In genomic region chr15:90320062-90320884, GRCh38 we compare ENCODE assay signal across 8 cellular contexts. TPM values are rescaled to one million over a fixed set of nuclear protein-coding genes. Genes with fewer than 3 reads are reported as not detected.
DNase-seq lines count a peak whose midpoint lies in the region; ATAC-seq lines count a peak whose summit lies in the region.

No MANE protein-coding gene starts in this region.

- DNase-seq in NCI-H460 (ENCODE audit: extremely low read depth, low read depth) (peak; percentile 84), cerebellum (ENCODE audit: low spot score) (peak; percentile 91), kidney glomerular epithelial cell (lab: John Stamatoyannopoulos, UW) (peak; percentile 95)
- DNase-seq in stimulated activated CD4-positive, alpha-beta T cell treated with anti-CD3 and anti-CD28 coated beads, Interleukin-15, amount 100 ng/mL, for 48 hours (ENCODE audit: low read depth in 2 of 2): peak; percentile 45 to 52

- ATAC-seq in GM18502 (IDR thresholded peaks at IDR 0.05; ENCODE audit: poor library complexity, unreplicated experiment) (peak; percentile 83), HG03354 (IDR thresholded peaks at IDR 0.05; ENCODE audit: poor library complexity, severe bottlenecking, unreplicated experiment) (peak; percentile 83), HG03565 (IDR thresholded peaks at IDR 0.05; ENCODE audit: unreplicated experiment) (no peak)
- ATAC-seq in activated CD4-positive, CD25-positive, alpha-beta regulatory T cell treated with anti-CD3 and anti-CD28 coated beads, Interleukin-2, amount 50 U/mL, for 24 hours: peak; percentile 91 to 98

RNA-seq across cellular contexts. Expression of gene ZNF774, which starts 31.8 kb away (rescaled TPM):
- 0.69 and 1.5 TPM in 2 replicates for total RNA-seq in NCI-H460 (2014; rRNA removed; shearing (Covaris generic))
- polyA plus RNA-seq in NCI-H460 (2014; cell fraction: nucleus; rRNA removed): 0.47 and 1.0 TPM in 2 replicates
- total RNA-seq in cerebellum: 6.1 TPM

RNA-seq across cellular contexts. Expression of gene NGRN, which starts 54.8 kb away (rescaled TPM):
- 119 and 120 TPM in 2 replicates for total RNA-seq in NCI-H460 (2014; rRNA removed; shearing (Covaris generic))
- polyA plus RNA-seq in NCI-H460 (2014; cell fraction: nucleus; rRNA removed): 56.8 and 59.8 TPM in 2 replicates
- total RNA-seq in cerebellum: 121 TPM
